In genomic region chr21:16568661-16569060, GRCh38 we compare ENCODE assay signal across 24 cellular contexts.
DNase-seq lines count a peak whose midpoint lies in the region; ATAC-seq, FAIRE-seq and TF ChIP-seq lines count a peak whose summit lies in the region.
"Had no signal": no experiment of that assay in that cellular context is flagged by ENCODE, and none has a peak within 500 bp of the region (broad histone marks: within the 10 kb centered on the region; RNA-seq: fewer than 3 reads in every experiment).

No MANE protein-coding gene starts in this region.

- H3K4me1 Mint-ChIP-seq in osteocyte (ENCODE audit: unreplicated experiment): peaks cover 76% of the 10 kb centered on the region
- H3K4me1 Mint-ChIP-seq: CD14-positive monocyte; CD8-positive, alpha-beta memory T cell had no signal

- H2BK5ac ChIP-seq in IMR-90 (ENCODE audit: low read depth, low read length, poor library complexity, severe bottlenecking): no peak overlapping the region

- no peak overlapping the region for H3K4me3 ChIP-seq in A549
- no peak overlapping the region for H3K4me3 ChIP-seq in IMR-90 (ENCODE audit: insufficient read depth, low read depth, low read length)

- H2AK9ac ChIP-seq in IMR-90 (replicated peaks; ENCODE audit: low read depth, low read length, poor library complexity): no peak overlapping the region

- peak overlapping the region; percentile 64; the same call in 1 of the 2 replicates for H2AK5ac ChIP-seq in IMR-90 (ENCODE audit: low read depth, low read length)

- peaks cover 7% of the 10 kb centered on the region for H3K36me3 Mint-ChIP-seq in osteocyte (ENCODE audit: unreplicated experiment)
- H3K36me3 Mint-ChIP-seq: CD14-positive monocyte; CD8-positive, alpha-beta memory T cell had no signal

- H3K9ac ChIP-seq in IMR-90 (ENCODE audit: low read depth, low read length): no peak overlapping the region

- H3K18ac ChIP-seq in IMR-90 (ENCODE audit: low read depth, low read length): no peak overlapping the region

- H2BK120ac ChIP-seq in IMR-90 (ENCODE audit: low read depth, low read length): no peak overlapping the region

- TF ChIP-seq RAD21 in A549 (conservative IDR thresholded peaks at IDR 0.05 in 1 of 2, IDR thresholded peaks at IDR 0.05 in 1 of 2) (no peak), IMR-90 (IDR thresholded peaks at IDR 0.05; ENCODE audit: low read length) (no peak)

- TF ChIP-seq EP300 in A549 (IDR thresholded peaks at IDR 0.05): no peak

- H3K36me3 ChIP-seq in IMR-90 (ENCODE audit: control insufficient read depth, insufficient read depth, low read length): no peaks in the 10 kb centered on the region
- H3K36me3 ChIP-seq: BE2C had no signal

- 0 out of 2 replicates have a peak overlapping the region, but pooled peaks have one; percentile 42 for H3K4ac ChIP-seq in IMR-90 (ENCODE audit: low read depth, low read length)

- H3K27ac ChIP-seq in A549 (peak overlapping the region in 1 of 2 experiments; percentile 64; a peak in 2 of 6 replicates), IMR-90 (ENCODE audit: insufficient read depth, low read length) (no peak overlapping the region), epithelial cell of prostate (no peak overlapping the region)
- H3K27ac ChIP-seq: 22Rv1, HL-60, RWPE1 had no signal

- H3K27me3 Mint-ChIP-seq in osteocyte (ENCODE audit: unreplicated experiment): no peaks in the 10 kb centered on the region
- H3K27me3 Mint-ChIP-seq: CD8-positive, alpha-beta memory T cell had no signal

- CTCF ChIA-PET in A549 (lab: Yijun Ruan, JAX): no interaction called here
- CTCF ChIA-PET in IMR-90 (lab: Yijun Ruan, JAX): no interaction called here

- H4K5ac ChIP-seq in IMR-90 (ENCODE audit: low read depth, low read length): no peak overlapping the region

- H3K4me1 ChIP-seq in A549 (peaks cover 53% of the 10 kb centered on the region), IMR-90 (ENCODE audit: control insufficient read depth, insufficient read depth, low read length) (peaks cover 10% of the 10 kb centered on the region)

- H4K20me1 ChIP-seq in IMR-90 (ENCODE audit: insufficient read depth, low read length): no peaks in the 10 kb centered on the region

- H3K4me3 Mint-ChIP-seq in osteocyte (ENCODE audit: unreplicated experiment): no peak overlapping the region
- H3K4me3 Mint-ChIP-seq: CD14-positive monocyte; CD8-positive, alpha-beta memory T cell had no signal

- intact Hi-C loops in IMR-90 (cut with micrococcal nuclease): no loop called here

- H3K9me3 ChIP-seq in A549: no peaks in the 10 kb centered on the region
- H3K9me3 ChIP-seq in IMR-90 (ENCODE audit: control insufficient read depth, insufficient read depth, low read length): no peaks in the 10 kb centered on the region
- H3K9me3 ChIP-seq: BE2C had no signal

- no peaks in the 10 kb centered on the region for H3K79me1 ChIP-seq in IMR-90 (ENCODE audit: low read depth in 1 of 2, low read length in 2 of 2)

- H3K27me3 ChIP-seq in IMR-90 (ENCODE audit: control insufficient read depth, insufficient read depth, low read length): no peaks in the 10 kb centered on the region
- H3K27me3 ChIP-seq: BE2C had no signal

- WGBS in A549 (ENCODE audit: missing lambda C conversion rate): 55% methylated on average over 2 of the region's 2 CpGs
- no CpG with 5 or more reads among the region's 2 CpGs for WGBS in IMR-90 (ENCODE audit: extremely low coverage in 2 of 2, insufficient read length in 1 of 2), 2 experiments

- BruUV-seq in IMR-90 (replicated peaks; lab: Mats Ljungman, UMichigan): no TSS peak

- in situ Hi-C loops in IMR-90 (cut with MboI; ENCODE audit: low sequenced_read_pairs): loop anchor here (25.0 kb wide), 1 partner anchor 894 kb away; no protein-coding TSS in a partner anchor

- no peak overlapping the region for H2AFZ ChIP-seq in IMR-90 (replicated peaks; ENCODE audit: low read length, poor library complexity)

- ATAC-seq in A549: no peak
- no peak for ATAC-seq in IMR-90 (ENCODE audit: low read depth)
- no peak for ATAC-seq in HG02885 (IDR thresholded peaks at IDR 0.05; ENCODE audit: poor library complexity, unreplicated experiment)
- ATAC-seq in GM21515 (IDR thresholded peaks at IDR 0.05; ENCODE audit: unreplicated experiment): no peak
- ATAC-seq: Panc1 had no signal

- FAIRE-seq in A549 (lab: Jason Lieb, UNC): no peak

- H3K14ac ChIP-seq in IMR-90 (replicated peaks; ENCODE audit: low read depth, low read length): peak overlapping the region; percentile 25; the same call in 1 of the 2 replicates

- TF ChIP-seq CTCF in A549 (IDR thresholded peaks at IDR 0.05) (no peak), IMR-90 (conservative IDR thresholded peaks at IDR 0.05; ENCODE audit: low read depth, low read length) (no peak), osteocyte (IDR thresholded peaks at IDR 0.05) (no peak)

- H3K4me2 ChIP-seq in A549 (peak overlapping the region; percentile 69; the same call in 1 of the 3 replicates), IMR-90 (ENCODE audit: low read depth, low read length) (no peak overlapping the region)

- no peak overlapping the region for H4K91ac ChIP-seq in IMR-90 (ENCODE audit: insufficient read depth, low read depth, low read length)

- no peak for DNase-seq in A549 (ENCODE audit: low read depth in 1 of 2, low spot score in 1 of 2)
- no peak for DNase-seq in IMR-90
- DNase-seq in epithelial cell of prostate (ENCODE audit: low read depth, low spot score): peak; percentile 2
- DNase-seq in osteocyte (ENCODE audit: extremely low spot score, unreplicated experiment): no peak
- DNase-seq in NCI-H345 treated with DMSO at 0.1 percent for 48 hours (lab: John Stamatoyannopoulos, UW; ENCODE audit: unreplicated experiment): no peak
- DNase-seq: ACHN; BE2C; CD8-positive, alpha-beta memory T cell; H7; Karpas-422; NCI-H1092 treated with DMSO at 0.1 percent for 48 hours; NCI-H1436; NCI-H187; NCI-H2107; NCI-H446 treated with DMSO at 0.1 percent for 48 hours; NCI-H526; SHP77 had no signal

- no peak overlapping the region for H3K56ac ChIP-seq in IMR-90 (ENCODE audit: extremely low read depth, insufficient read depth, low read length)

- H3K27ac Mint-ChIP-seq in osteocyte (ENCODE audit: unreplicated experiment): peak overlapping the region; percentile 56
- H3K27ac Mint-ChIP-seq: CD14-positive monocyte; CD8-positive, alpha-beta memory T cell had no signal

- no peak overlapping the region for H2BK20ac ChIP-seq in IMR-90 (ENCODE audit: low read depth, low read length)

- POLR2A ChIA-PET in A549 (lab: Yijun Ruan, JAX) (no interaction called here), IMR-90 (lab: Charles Lee; ENCODE audit: unreplicated experiment) (no interaction called here)

- dilution Hi-C loops in IMR-90 (cut with HindIII; ENCODE audit: low sequenced_read_pairs, unreplicated experiment): no loop called here

- TF ChIP-seq POLR2A in A549 (IDR thresholded peaks at IDR 0.05; ENCODE audit: low read length) (no peak), IMR-90 (IDR thresholded peaks at IDR 0.05; ENCODE audit: low read depth, low read length) (no peak)

- no peak overlapping the region for H3K23ac ChIP-seq in IMR-90 (ENCODE audit: low read depth, low read length)

- H2BK15ac ChIP-seq in IMR-90 (ENCODE audit: low read depth, low read length): peak overlapping the region; percentile 58; the same call in 1 of the 3 replicates

- no peak overlapping the region for H4K8ac ChIP-seq in IMR-90 (ENCODE audit: low read depth in 2 of 2, low read length in 2 of 2)

- H3K9me3 Mint-ChIP-seq in osteocyte (ENCODE audit: unreplicated experiment): peaks cover 3% of the 10 kb centered on the region

- H3K9me1 ChIP-seq in IMR-90 (ENCODE audit: insufficient read depth, low read length): no peaks in the 10 kb centered on the region; the same call in 1 of the 2 replicates

TF ChIP-seq in A549, 52 proteins besides CTCF, POLR2A, EP300 and RAD21 (continues in another document):
- TF ChIP-seq NR3C1 (IDR thresholded peaks at IDR 0.05) (no peak), JUN (IDR thresholded peaks at IDR 0.05) (no peak), PBX3 (IDR thresholded peaks at IDR 0.05) (no peak), NPAS2 (CRISPR knock-in tag; IDR thresholded peaks at IDR 0.05; ENCODE audit: borderline replicate concordance) (no peak), PHF8 (IDR thresholded peaks at IDR 0.05; ENCODE audit: borderline replicate concordance, low read depth) (no peak), ZFP36 (IDR thresholded peaks at IDR 0.05; ENCODE audit: borderline replicate concordance, partially characterized antibody) (no peak), SMC3 (IDR thresholded peaks at IDR 0.05) (no peak)

TF ChIP-seq in IMR-90, 13 proteins besides CTCF, POLR2A, EP300 and RAD21 (continues in another document):
- TF ChIP-seq CHD1 (IDR thresholded peaks at IDR 0.05; ENCODE audit: low read depth, low read length): no peak
- TF ChIP-seq MAFK (IDR thresholded peaks at IDR 0.05; ENCODE audit: low read depth, low read length): no peak
- no peak for TF ChIP-seq RCOR1 (IDR thresholded peaks at IDR 0.05; ENCODE audit: insufficient replicate concordance, low read length)
- TF ChIP-seq MAZ (IDR thresholded peaks at IDR 0.05; ENCODE audit: borderline replicate concordance, low read depth, low read length): no peak
- TF ChIP-seq RFX5 (IDR thresholded peaks at IDR 0.05; ENCODE audit: low read depth, low read length): no peak
- TF ChIP-seq CEBPB (IDR thresholded peaks at IDR 0.05; ENCODE audit: low read depth, low read length): no peak
- TF ChIP-seq MXI1 (IDR thresholded peaks at IDR 0.05; ENCODE audit: borderline replicate concordance, low read depth, low read length): no peak
- no peak for TF ChIP-seq SMC3 (IDR thresholded peaks at IDR 0.05; ENCODE audit: low read depth, low read length)
- TF ChIP-seq NFE2L2 (IDR thresholded peaks at IDR 0.05; ENCODE audit: low read depth, low read length): no peak
- no peak for TF ChIP-seq BHLHE40 (IDR thresholded peaks at IDR 0.05; ENCODE audit: low read depth, low read length)
- no peak for TF ChIP-seq FOS (IDR thresholded peaks at IDR 0.05; ENCODE audit: low read depth, low read length)
- TF ChIP-seq ELK1 (IDR thresholded peaks at IDR 0.05; ENCODE audit: borderline replicate concordance, low read depth, low read length): no peak
